In genomic region chr20:7159903-7160302, GRCh38 we compare ENCODE assay signal across 21 cellular contexts.
"Had no signal": no experiment of that assay in that cellular context is flagged by ENCODE, and none has a peak within 500 bp of the region (broad histone marks: within the 10 kb centered on the region; RNA-seq: fewer than 3 reads in every experiment).

No MANE protein-coding gene starts in this region.

- H3K36me3 Mint-ChIP-seq: activated CD4-positive, alpha-beta memory T cell treated with anti-CD3 and anti-CD28 coated beads for 36 hours; activated naive CD8-positive, alpha-beta T cell treated with anti-CD3 and anti-CD28 coated beads for 36 hours; naive thymus-derived CD4-positive, alpha-beta T cell had no signal

- DNase-seq: activated CD4-positive, alpha-beta memory T cell treated with anti-CD3 and anti-CD28 coated beads for 36 hours; activated CD4-positive, alpha-beta T cell treated with anti-CD3 and anti-CD28 coated beads for 4 hours; activated CD4-positive, CD25-positive, alpha-beta regulatory T cell; activated naive CD4-positive, alpha-beta T cell treated with Interleukin-2 at 50 U/mL for 16 hours; activated naive CD8-positive, alpha-beta T cell treated with anti-CD3 and anti-CD28 coated beads for 36 hours; activated T-cell treated with anti-CD3 and anti-CD28 coated beads, Interleukin-2, amount 50 U/mL, for 48 hours; amniotic stem cell; effector CD4-positive, alpha-beta T cell; left lung; naive thymus-derived CD4-positive, alpha-beta T cell; retina; spleen; stimulated activated CD4-positive, alpha-beta T cell treated with anti-CD3 and anti-CD28 coated beads, Interleukin-4, amount 100 ng/mL, for 1 hour; stimulated activated naive CD4-positive, alpha-beta T cell; SW 1271; T-helper 17 cell; upper lobe of left lung had no signal

- H3K27ac Mint-ChIP-seq: activated CD4-positive, alpha-beta memory T cell treated with anti-CD3 and anti-CD28 coated beads for 36 hours; activated naive CD8-positive, alpha-beta T cell treated with anti-CD3 and anti-CD28 coated beads for 36 hours; dendritic cell treated with granulocyte-macrophage colony-stimulating factor and Interleukin-4, amounts not matched to agents 40 ng/mL and 50 ng/mL, for 4 days; naive thymus-derived CD4-positive, alpha-beta T cell; progenitor cell of endocrine pancreas; T-helper 17 cell had no signal

- H3K4me3 ChIP-seq: left lung, lung, spleen, upper lobe of left lung had no signal

- H3K4me3 Mint-ChIP-seq: activated CD4-positive, alpha-beta memory T cell treated with anti-CD3 and anti-CD28 coated beads for 36 hours; activated naive CD8-positive, alpha-beta T cell treated with anti-CD3 and anti-CD28 coated beads for 36 hours; dendritic cell treated with granulocyte-macrophage colony-stimulating factor and Interleukin-4, amounts not matched to agents 40 ng/mL and 50 ng/mL, for 4 days; naive thymus-derived CD4-positive, alpha-beta T cell; T-helper 17 cell had no signal

- H3K27me3 ChIP-seq: left lung, spleen, upper lobe of left lung had no signal

- H3K4me1 ChIP-seq: left lung, spleen, upper lobe of left lung had no signal

- H3K9me3 ChIP-seq: left lung, upper lobe of left lung had no signal

- H3K9me3 Mint-ChIP-seq: dendritic cell treated with granulocyte-macrophage colony-stimulating factor and Interleukin-4, amounts not matched to agents 40 ng/mL and 50 ng/mL, for 4 days had no signal

- ATAC-seq: esophagus mucosa; left lung; naive thymus-derived CD4-positive, alpha-beta T cell; T-helper 17 cell had no signal

- H3K27me3 Mint-ChIP-seq: activated CD4-positive, alpha-beta memory T cell treated with anti-CD3 and anti-CD28 coated beads for 36 hours; activated naive CD8-positive, alpha-beta T cell treated with anti-CD3 and anti-CD28 coated beads for 36 hours; dendritic cell treated with granulocyte-macrophage colony-stimulating factor and Interleukin-4, amounts not matched to agents 40 ng/mL and 50 ng/mL, for 4 days; naive thymus-derived CD4-positive, alpha-beta T cell; progenitor cell of endocrine pancreas; T-helper 17 cell had no signal

- H3K27ac ChIP-seq: left lung, spleen, upper lobe of left lung had no signal

- H3K36me3 ChIP-seq: left lung, spleen, upper lobe of left lung had no signal

- H3K4me1 Mint-ChIP-seq: activated naive CD8-positive, alpha-beta T cell treated with anti-CD3 and anti-CD28 coated beads for 36 hours; naive thymus-derived CD4-positive, alpha-beta T cell; T-helper 17 cell had no signal
